8 cellular contexts compared by ENCODE assay signal in genomic region chr9:128322342-128323191, GRCh38. TPM values are rescaled to one million over a fixed set of nuclear protein-coding genes. Genes with fewer than 3 reads are reported as not detected.
DNase-seq lines count a peak whose midpoint lies in the region; ATAC-seq and TF ChIP-seq lines count a peak whose summit lies in the region.

TSS of gene COQ4 (plus strand) at chr9:128322839. CDS start at chr9:128322859, 20 bp downstream.
TSS of gene TRUB2 (minus strand) at chr9:128322447. CDS start at chr9:128322408, 39 bp downstream.

- TF ChIP-seq CTCF in AG04449 (IDR thresholded peaks at IDR 0.05; ENCODE audit: insufficient read depth, low read length, missing control alignments) (no peak), WERI-Rb-1 (IDR thresholded peaks at IDR 0.05; ENCODE audit: low read depth, low read length) (0 out of 2 replicates have a peak, but pooled peaks have one; percentile 10), breast epithelium (IDR thresholded peaks at IDR 0.05) (no peak)

- H3K36me3 ChIP-seq in WERI-Rb-1, result peaks cover 76% of the 10 kb centered on the region
- H3K36me3 ChIP-seq in breast epithelium, result no peaks in the 10 kb centered on the region
- peaks cover 36% of the 10 kb centered on the region for H3K36me3 ChIP-seq in iPS-20b (ENCODE audit: insufficient read depth, low read depth, low read length)

- H3K27me3 ChIP-seq in WERI-Rb-1 (ENCODE audit: insufficient read depth, low read depth, severe bottlenecking), result no peaks in the 10 kb centered on the region
- H3K27me3 ChIP-seq in breast epithelium, result no peaks in the 10 kb centered on the region
- H3K27me3 ChIP-seq in iPS-20b (ENCODE audit: insufficient read depth, low read length), result no peaks in the 10 kb centered on the region

- H3K9ac ChIP-seq in iPS-20b (ENCODE audit: low read depth, low read length), result peak within 1 kb of the TSS; percentile 88

- H3K4me1 ChIP-seq in breast epithelium (peaks cover 3 to 20% of the 10 kb centered on the region in 2 donors), iPS-20b (ENCODE audit: insufficient read depth, low read length) (peaks cover 4% of the 10 kb centered on the region)

- H3K9me3 ChIP-seq in WERI-Rb-1 (ENCODE audit: severe bottlenecking) (no peaks in the 10 kb centered on the region), breast epithelium (no peaks in the 10 kb centered on the region), iPS-20b (ENCODE audit: insufficient read depth, low read depth, low read length) (no peaks in the 10 kb centered on the region)

- H3K4me3 ChIP-seq in AG04449 (ENCODE audit: low read depth, low read length) (peak within 1 kb of the TSS; percentile 97), WERI-Rb-1 (ENCODE audit: low read depth, low read length) (peak within 1 kb of the TSS; percentile 98), breast epithelium (peak within 1 kb of the TSS; percentile 78 to 95 (median 94)), iPS-20b (ENCODE audit: low read length) (peak within 1 kb of the TSS; percentile 90), skin epidermis (peak within 1 kb of the TSS; percentile 72 to 98 (median 87))

- POLR2A ChIA-PET in AG04449 (lab: Yijun Ruan, JAX), result interaction anchor here (1.2 kb wide), 1 partner anchor 48 kb away, joined by 3 read pairs; the partner anchor contains the start of gene URM1

- TF ChIP-seq POLR2A in breast epithelium (IDR thresholded peaks at IDR 0.05), result no peak

- CTCF ChIA-PET in AG04449 (lab: Yijun Ruan, JAX), result interaction anchor here (1.4 to 3.0 kb wide), 2 partner anchors 14 to 28 kb away, joined by 3 to 18 read pairs; no protein-coding TSS in a partner anchor

- intact Hi-C loops in breast epithelium (cut with DNase I; ENCODE audit: low total_unique reads), result no loop called here

- H3K27ac ChIP-seq in WERI-Rb-1, result peak within 1 kb of the TSS; percentile 98
- peak within 1 kb of the TSS; percentile 82 to 87 for H3K27ac ChIP-seq in breast epithelium
- peak within 1 kb of the TSS; percentile 95 for H3K27ac ChIP-seq in iPS-20b (ENCODE audit: low read length)
- peak within 1 kb of the TSS; percentile 31 to 98 (median 91) for H3K27ac ChIP-seq in skin epidermis

- peak; percentile 59 for DNase-seq in AG04449 (ENCODE audit: low read depth, low spot score)
- peak; percentile 94 for DNase-seq in NCI-H2227 (lab: John Stamatoyannopoulos, UW; ENCODE audit: unreplicated experiment)
- DNase-seq in WERI-Rb-1, result peak; percentile 97
- peak; percentile 90 to 93 for DNase-seq in breast epithelium (ENCODE audit: low spot score in 2 of 2)

- ATAC-seq in GM18907 (IDR thresholded peaks at IDR 0.05; ENCODE audit: unreplicated experiment) (peak; percentile 76), HG03139 (IDR thresholded peaks at IDR 0.05; ENCODE audit: unreplicated experiment) (peak; percentile 67)

RNA-seq across cellular contexts. Expression of gene COQ4, which starts in this region (rescaled TPM):
- 10 to 100 TPM; 30.2 to 59.7 (median 46.2) TPM for total RNA-seq in breast epithelium

RNA-seq across cellular contexts. Expression of gene TRUB2, which starts in this region (rescaled TPM):
- 10 to 100 TPM; 11.8 to 19.8 (median 18.0) TPM for total RNA-seq in breast epithelium

Comparison
In these comparisons a context has a peak if more than half of its experiments do, and no peak if none do; other contexts are left out.
1. Peak in every context shown above with its lines: DNase-seq, ATAC-seq, H3K4me3 ChIP-seq and H3K27ac ChIP-seq.